23 cellular contexts compared by ENCODE assay signal in genomic region chr4:102302762-102303161, GRCh38.
"Had no signal": no experiment of that assay in that cellular context is flagged by ENCODE, and none has a peak within 500 bp of the region (broad histone marks: within the 10 kb centered on the region; RNA-seq: fewer than 3 reads in every experiment).

No MANE protein-coding gene starts in this region.

- DNase-seq: endodermal cell; erythroblast; foreskin keratinocyte; head of caudate nucleus; kidney; left cardiac atrium; left ventricle myocardium superior; mesendoderm; naive B cell; occipital lobe; pancreas; right cardiac atrium; small intestine; stimulated activated CD4-positive, alpha-beta T cell treated with anti-CD3 and anti-CD28 coated beads, Interleukin-12 subunit alpha, Interleukin-12 subunit beta, amount 100 ng/mL, for 4 hours; stimulated activated naive CD8-positive, alpha-beta T cell treated with anti-CD3 and anti-CD28 coated beads, Interleukin-15, Interleukin-2, amounts not matched to agents 100 U/mL and 50 U/mL, for 24 hours; thyroid gland had no signal

- H3K27ac Mint-ChIP-seq: dendritic cell treated with granulocyte-macrophage colony-stimulating factor and Interleukin-4, amounts not matched to agents 40 ng/mL and 50 ng/mL, for 4 days; endodermal cell; nephron; progenitor cell of endocrine pancreas; type B pancreatic cell had no signal

- H3K4me3 ChIP-seq: hepatocyte, pancreas, suprapubic skin, thyroid gland had no signal

- H3K27ac ChIP-seq: foreskin keratinocyte, hepatocyte, pancreas, suprapubic skin had no signal

- FAIRE-seq: endothelial cell of umbilical vein, kidney, pancreas, small intestine had no signal

- H3K9me3 ChIP-seq: pancreas, suprapubic skin, thyroid gland had no signal

- H3K36me3 ChIP-seq: pancreas, suprapubic skin, thyroid gland had no signal

- H3K79me2 ChIP-seq: hepatocyte had no signal

- H3K4me1 Mint-ChIP-seq: nephron had no signal

- H3K27me3 Mint-ChIP-seq: dendritic cell treated with granulocyte-macrophage colony-stimulating factor and Interleukin-4, amounts not matched to agents 40 ng/mL and 50 ng/mL, for 4 days; naive B cell; progenitor cell of endocrine pancreas; type B pancreatic cell had no signal

- H3K4me3 Mint-ChIP-seq: dendritic cell treated with granulocyte-macrophage colony-stimulating factor and Interleukin-4, amounts not matched to agents 40 ng/mL and 50 ng/mL, for 4 days; endodermal cell; naive B cell; nephron; type B pancreatic cell had no signal

- H3K4me2 ChIP-seq: hepatocyte had no signal

- H3K27me3 ChIP-seq: foreskin keratinocyte, hepatocyte, pancreas, suprapubic skin, thyroid gland had no signal

- H3K9me3 Mint-ChIP-seq: dendritic cell treated with granulocyte-macrophage colony-stimulating factor and Interleukin-4, amounts not matched to agents 40 ng/mL and 50 ng/mL, for 4 days; endodermal cell; nephron; type B pancreatic cell had no signal

- ATAC-seq: foreskin keratinocyte; left cardiac atrium; left ventricle myocardium superior; pancreas; right cardiac atrium; stimulated activated naive CD8-positive, alpha-beta T cell treated with anti-CD3 and anti-CD28 coated beads, Interleukin-15, Interleukin-2, amounts not matched to agents 100 U/mL and 50 U/mL, for 24 hours had no signal

- H3K4me1 ChIP-seq: pancreas, thyroid gland had no signal

- H2AFZ ChIP-seq: hepatocyte had no signal
